Comparison of ENCODE assay signal across 12 cellular contexts in the genomic region with DNA sequence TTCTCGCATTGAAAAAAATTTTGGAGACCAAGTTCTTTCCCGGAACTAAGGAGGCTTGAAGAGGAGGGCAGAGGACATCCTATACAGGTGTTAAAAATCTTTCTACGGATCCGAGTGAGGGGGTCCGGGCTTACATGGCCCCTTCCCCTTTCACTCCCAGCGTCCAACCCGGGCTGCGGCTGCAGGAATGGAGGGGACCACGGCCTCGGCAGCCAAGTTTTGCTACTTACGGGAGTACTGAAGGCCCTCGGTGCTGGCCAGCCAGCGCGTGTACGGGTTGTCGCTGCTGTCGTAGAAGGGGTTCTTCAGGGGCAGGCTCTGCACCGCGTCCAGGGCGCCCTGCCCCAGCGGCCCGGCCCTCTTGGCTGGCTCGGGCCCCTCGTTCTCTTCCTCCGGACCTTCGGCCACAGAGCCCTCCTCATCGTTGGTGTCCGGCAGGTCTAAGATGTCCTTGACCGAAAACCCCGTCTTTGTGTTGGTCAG. TPM values are rescaled to one million over a fixed set of nuclear protein-coding genes. Genes with fewer than 3 reads are reported as not detected.
DNase-seq lines count a peak whose midpoint lies in the region; ATAC-seq and FAIRE-seq lines count a peak whose summit lies in the region.
"Had no signal": no experiment of that assay in that cellular context is flagged by ENCODE, and none has a peak within 500 bp of the region (broad histone marks: within the 10 kb centered on the region; RNA-seq: fewer than 3 reads in every experiment).

No MANE protein-coding gene starts in this region.

- intact Hi-C loops in aorta (cut with DNase I), result no loop called here

- H3K27ac Mint-ChIP-seq in stimulated activated naive CD8-positive, alpha-beta T cell treated with anti-CD3 and anti-CD28 coated beads, Interleukin-15, amount 100 ng/mL, for 72 hours, result no peak overlapping the region
- H3K27ac Mint-ChIP-seq in activated naive CD8-positive, alpha-beta T cell treated with anti-CD3 and anti-CD28 coated beads for 36 hours, result no peak overlapping the region
- peak overlapping the region in 2 of 6 donors; percentile 24 to 87 for H3K27ac Mint-ChIP-seq in naive B cell

- peaks cover 100% of the 10 kb centered on the region for H3K27me3 Mint-ChIP-seq in stimulated activated naive CD8-positive, alpha-beta T cell treated with anti-CD3 and anti-CD28 coated beads, Interleukin-15, amount 100 ng/mL, for 72 hours
- peaks cover 96% of the 10 kb centered on the region for H3K27me3 Mint-ChIP-seq in activated naive CD8-positive, alpha-beta T cell treated with anti-CD3 and anti-CD28 coated beads for 36 hours
- peaks cover 43 to 80% (median 71%) of the 10 kb centered on the region in 3 donors for H3K27me3 Mint-ChIP-seq in naive B cell

- WGBS in aorta, 2 donors, result 1 to 2% methylated on average over 30 of the region's 30 CpGs

- no peaks in the 10 kb centered on the region for H3K9me3 ChIP-seq in aorta (ENCODE audit: control insufficient read depth, low read length)

- H3K4me3 Mint-ChIP-seq in stimulated activated naive CD8-positive, alpha-beta T cell treated with anti-CD3 and anti-CD28 coated beads, Interleukin-15, amount 100 ng/mL, for 72 hours, result peak overlapping the region; percentile 76 to 80
- peak overlapping the region; percentile 14 for H3K4me3 Mint-ChIP-seq in activated naive CD8-positive, alpha-beta T cell treated with anti-CD3 and anti-CD28 coated beads for 36 hours
- peak overlapping the region; percentile 9 to 82 (median 62) for H3K4me3 Mint-ChIP-seq in naive B cell

- no peak for FAIRE-seq in GM19239 (lab: Jason Lieb, UNC)

- no peak for ATAC-seq in stimulated activated naive CD8-positive, alpha-beta T cell treated with anti-CD3 and anti-CD28 coated beads, Interleukin-15, amount 100 ng/mL, for 72 hours
- no peak for ATAC-seq in stimulated activated naive CD8-positive, alpha-beta T cell treated with anti-CD3 and anti-CD28 coated beads, Interleukin-15, Interleukin-2, amounts not matched to agents 100 U/mL and 50 U/mL, for 24 hours
- ATAC-seq in naive B cell (ENCODE audit: low read depth in 2 of 2) (no peak), aorta (ENCODE audit: low FRiP score) (no peak)

- no peaks in the 10 kb centered on the region for H3K4me1 ChIP-seq in aorta (ENCODE audit: control insufficient read depth in 1 of 2, insufficient read depth in 2 of 2, low read length in 2 of 2)

- H3K27ac ChIP-seq in aorta (ENCODE audit: low read depth in 1 of 2, low read length in 2 of 2), result no peak overlapping the region

- no peak for DNase-seq in stimulated activated naive CD8-positive, alpha-beta T cell treated with anti-CD3 and anti-CD28 coated beads, Interleukin-15, amount 100 ng/mL, for 72 hours
- DNase-seq in stimulated activated naive CD8-positive, alpha-beta T cell treated with anti-CD3 and anti-CD28 coated beads, Interleukin-15, Interleukin-2, amounts not matched to agents 100 U/mL and 50 U/mL, for 24 hours, result no peak
- DNase-seq in activated naive CD8-positive, alpha-beta T cell treated with anti-CD3 and anti-CD28 coated beads for 36 hours, result no peak
- DNase-seq in naive B cell (no peak), aorta (no peak), HUDEP-2 (lab: John Stamatoyannopoulos, UW; ENCODE audit: unreplicated experiment in 76 of 76) (no peak), GM19239 (ENCODE audit: insufficient read length, low spot score) (no peak)
- DNase-seq in stimulated activated CD4-positive, alpha-beta T cell treated with anti-CD3 and anti-CD28 coated beads, Interleukin-4, amount 100 ng/mL, for 4 hours, result no peak
- DNase-seq: activated naive CD4-positive, alpha-beta T cell treated with Interleukin-2 at 50 U/mL for 16 hours; NCI-H510A had no signal

- H3K9me3 Mint-ChIP-seq in stimulated activated naive CD8-positive, alpha-beta T cell treated with anti-CD3 and anti-CD28 coated beads, Interleukin-15, amount 100 ng/mL, for 72 hours, result no peaks in the 10 kb centered on the region
- H3K9me3 Mint-ChIP-seq in activated naive CD8-positive, alpha-beta T cell treated with anti-CD3 and anti-CD28 coated beads for 36 hours, result no peaks in the 10 kb centered on the region
- H3K9me3 Mint-ChIP-seq in naive B cell, result peaks cover 0 to 4% (median 0%) of the 10 kb centered on the region in 7 donors

- H3K36me3 Mint-ChIP-seq in activated naive CD8-positive, alpha-beta T cell treated with anti-CD3 and anti-CD28 coated beads for 36 hours, result no peaks in the 10 kb centered on the region
- no peaks in the 10 kb centered on the region for H3K36me3 Mint-ChIP-seq in naive B cell

- peaks cover 0 to 6% of the 10 kb centered on the region in 2 donors for H3K27me3 ChIP-seq in aorta (ENCODE audit: control insufficient read depth in 1 of 2, insufficient read depth in 2 of 2, low read length in 1 of 2)

- peak overlapping the region; percentile 3 to 33 for H3K4me3 ChIP-seq in aorta (ENCODE audit: low read length in 2 of 2)

- H3K36me3 ChIP-seq in aorta (ENCODE audit: control insufficient read depth in 1 of 2, insufficient read depth in 2 of 2, low read length in 1 of 2), result no peaks in the 10 kb centered on the region

- peaks cover 94% of the 10 kb centered on the region for H3K4me1 Mint-ChIP-seq in stimulated activated naive CD8-positive, alpha-beta T cell treated with anti-CD3 and anti-CD28 coated beads, Interleukin-15, amount 100 ng/mL, for 72 hours
- H3K4me1 Mint-ChIP-seq in activated naive CD8-positive, alpha-beta T cell treated with anti-CD3 and anti-CD28 coated beads for 36 hours, result peaks cover 25% of the 10 kb centered on the region
- peaks cover 21 to 54% (median 50%) of the 10 kb centered on the region in 3 donors for H3K4me1 Mint-ChIP-seq in naive B cell

RNA-seq across cellular contexts. Expression of a gene that starts 0.6 kb away (rescaled TPM):
- total RNA-seq in activated naive CD8-positive, alpha-beta T cell treated with anti-CD3 and anti-CD28 coated beads for 36 hours, result not detected
- polyA plus RNA-seq in naive B cell (ENCODE audit: low read depth in 6 of 6), result not detected
- not detected for total RNA-seq in aorta
- polyA plus RNA-seq in aorta, result under 1 TPM in 1 of 2 donors, not detected in 1; 0.15 TPM
- total RNA-seq: lower leg skin, ureter had no signal

Comparison
In these comparisons a context has a peak if more than half of its experiments do, and no peak if none do; other contexts are left out.
1. H3K4me3 Mint-ChIP-seq: peak in every context shown above with its lines; median percentile 78 in stimulated activated naive CD8-positive, alpha-beta T cell treated with anti-CD3 and anti-CD28 coated beads, Interleukin-15, amount 100 ng/mL, for 72 hours; 62 in naive B cell; 14 in activated naive CD8-positive, alpha-beta T cell treated with anti-CD3 and anti-CD28 coated beads for 36 hours.